In the genomic region with DNA sequence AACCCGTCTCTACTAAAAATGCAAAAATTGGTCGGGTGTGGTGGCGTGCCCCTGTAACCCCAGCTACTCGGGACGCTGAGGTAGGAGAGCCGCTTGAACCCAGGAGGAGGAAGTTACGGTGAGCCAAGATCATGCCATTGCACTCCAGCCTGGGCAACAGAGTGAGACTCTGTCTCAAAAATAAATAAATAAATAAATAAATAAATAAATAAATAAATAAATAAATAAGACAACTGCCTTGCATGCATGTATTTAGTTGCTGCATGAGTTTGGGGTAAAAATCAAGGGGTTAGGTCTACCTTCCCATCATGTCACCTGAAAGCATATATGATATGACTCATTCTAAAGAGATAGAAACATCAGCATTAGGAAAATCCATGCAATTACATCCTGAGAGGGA, we compare ENCODE assay signal across 1 cellular context.
A peak's percentile ranks its signal among the peaks of the same experiment; 100 is the strongest.
TF ChIP-seq lines count a peak whose summit lies in the region.

No MANE protein-coding gene starts in this region.

TF ChIP-seq in HEK293, 187 proteins besides CTCF, POLR2A, EP300 and RAD21 (continued from another document):
- TF ChIP-seq ZNF239 (tag by site-specific recombination; IDR thresholded peaks at IDR 0.05): no peak
- peak; percentile 56 for TF ChIP-seq ZNF555 (tag by site-specific recombination; conservative IDR thresholded peaks at IDR 0.05)
- TF ChIP-seq ZNF266 (tag by site-specific recombination; IDR thresholded peaks at IDR 0.05; ENCODE audit: low read depth): peak; percentile 63; the same call in 1 of the 2 replicates
- TF ChIP-seq, protein P1, sequence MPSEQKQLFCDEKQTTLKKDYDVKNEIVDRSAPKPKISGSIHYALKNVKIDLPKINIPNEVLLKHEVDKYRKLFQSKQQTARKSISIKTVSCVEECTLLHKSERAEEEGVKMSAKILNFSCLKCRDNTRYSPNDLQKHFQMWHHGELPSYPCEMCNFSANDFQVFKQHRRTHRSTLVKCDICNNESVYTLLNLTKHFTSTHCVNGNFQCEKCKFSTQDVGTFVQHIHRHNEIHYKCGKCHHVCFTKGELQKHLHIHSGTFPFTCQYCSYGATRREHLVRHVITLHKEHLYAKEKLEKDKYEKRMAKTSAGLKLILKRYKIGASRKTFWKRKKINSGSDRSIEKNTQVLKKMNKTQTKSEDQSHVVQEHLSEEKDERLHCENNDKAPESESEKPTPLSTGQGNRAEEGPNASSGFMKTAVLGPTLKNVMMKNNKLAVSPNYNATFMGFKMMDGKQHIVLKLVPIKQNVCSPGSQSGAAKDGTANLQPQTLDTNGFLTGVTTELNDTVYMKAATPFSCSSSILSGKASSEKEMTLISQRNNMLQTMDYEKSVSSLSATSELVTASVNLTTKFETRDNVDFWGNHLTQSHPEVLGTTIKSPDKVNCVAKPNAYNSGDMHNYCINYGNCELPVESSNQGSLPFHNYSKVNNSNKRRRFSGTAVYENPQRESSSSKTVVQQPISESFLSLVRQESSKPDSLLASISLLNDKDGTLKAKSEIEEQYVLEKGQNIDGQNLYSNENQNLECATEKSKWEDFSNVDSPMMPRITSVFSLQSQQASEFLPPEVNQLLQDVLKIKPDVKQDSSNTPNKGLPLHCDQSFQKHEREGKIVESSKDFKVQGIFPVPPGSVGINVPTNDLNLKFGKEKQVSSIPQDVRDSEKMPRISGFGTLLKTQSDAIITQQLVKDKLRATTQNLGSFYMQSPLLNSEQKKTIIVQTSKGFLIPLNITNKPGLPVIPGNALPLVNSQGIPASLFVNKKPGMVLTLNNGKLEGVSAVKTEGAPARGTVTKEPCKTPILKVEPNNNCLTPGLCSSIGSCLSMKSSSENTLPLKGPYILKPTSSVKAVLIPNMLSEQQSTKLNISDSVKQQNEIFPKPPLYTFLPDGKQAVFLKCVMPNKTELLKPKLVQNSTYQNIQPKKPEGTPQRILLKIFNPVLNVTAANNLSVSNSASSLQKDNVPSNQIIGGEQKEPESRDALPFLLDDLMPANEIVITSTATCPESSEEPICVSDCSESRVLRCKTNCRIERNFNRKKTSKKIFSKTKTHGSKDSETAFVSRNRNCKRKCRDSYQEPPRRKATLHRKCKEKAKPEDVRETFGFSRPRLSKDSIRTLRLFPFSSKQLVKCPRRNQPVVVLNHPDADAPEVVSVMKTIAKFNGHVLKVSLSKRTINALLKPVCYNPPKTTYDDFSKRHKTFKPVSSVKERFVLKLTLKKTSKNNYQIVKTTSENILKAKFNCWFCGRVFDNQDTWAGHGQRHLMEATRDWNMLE (tag by site-specific recombination; conservative IDR thresholded peaks at IDR 0.05; ENCODE audit: low read depth): peak; percentile 80
- no peak for TF ChIP-seq GLIS2 (tag by site-specific recombination; IDR thresholded peaks at IDR 0.05)
- TF ChIP-seq, protein P2, sequence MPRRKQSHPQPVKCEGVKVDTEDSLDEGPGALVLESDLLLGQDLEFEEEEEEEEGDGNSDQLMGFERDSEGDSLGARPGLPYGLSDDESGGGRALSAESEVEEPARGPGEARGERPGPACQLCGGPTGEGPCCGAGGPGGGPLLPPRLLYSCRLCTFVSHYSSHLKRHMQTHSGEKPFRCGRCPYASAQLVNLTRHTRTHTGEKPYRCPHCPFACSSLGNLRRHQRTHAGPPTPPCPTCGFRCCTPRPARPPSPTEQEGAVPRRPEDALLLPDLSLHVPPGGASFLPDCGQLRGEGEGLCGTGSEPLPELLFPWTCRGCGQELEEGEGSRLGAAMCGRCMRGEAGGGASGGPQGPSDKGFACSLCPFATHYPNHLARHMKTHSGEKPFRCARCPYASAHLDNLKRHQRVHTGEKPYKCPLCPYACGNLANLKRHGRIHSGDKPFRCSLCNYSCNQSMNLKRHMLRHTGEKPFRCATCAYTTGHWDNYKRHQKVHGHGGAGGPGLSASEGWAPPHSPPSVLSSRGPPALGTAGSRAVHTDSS (tag by site-specific recombination; IDR thresholded peaks at IDR 0.05): no peak
- TF ChIP-seq KLF1 (tag by site-specific recombination; IDR thresholded peaks at IDR 0.05): no peak
- TF ChIP-seq ZNF416 (tag by site-specific recombination; IDR thresholded peaks at IDR 0.05): no peak
- TF ChIP-seq ZNF112 (tag by site-specific recombination; IDR thresholded peaks at IDR 0.05): no peak
- 0 out of 2 replicates have a peak, but pooled peaks have one; percentile 34 for TF ChIP-seq ZXDB (tag by site-specific recombination; IDR thresholded peaks at IDR 0.05)
- no peak for TF ChIP-seq ZFP41 (tag by site-specific recombination; IDR thresholded peaks at IDR 0.05; ENCODE audit: borderline replicate concordance)
- no peak for TF ChIP-seq ZSCAN23 (tag by site-specific recombination; IDR thresholded peaks at IDR 0.05)
- no peak for TF ChIP-seq ZNF660 (tag by site-specific recombination; IDR thresholded peaks at IDR 0.05)
- no peak for TF ChIP-seq ZBTB20 (tag by site-specific recombination; IDR thresholded peaks at IDR 0.05)
- TF ChIP-seq SP3 (tag by site-specific recombination; IDR thresholded peaks at IDR 0.05): no peak
- no peak for TF ChIP-seq OSR2 (tag by site-specific recombination; IDR thresholded peaks at IDR 0.05)
- 0 out of 2 replicates have a peak, but pooled peaks have one; percentile 22 for TF ChIP-seq ZNF354C (tag by site-specific recombination; IDR thresholded peaks at IDR 0.05; ENCODE audit: borderline replicate concordance, low read depth)
- TF ChIP-seq, protein P3, sequence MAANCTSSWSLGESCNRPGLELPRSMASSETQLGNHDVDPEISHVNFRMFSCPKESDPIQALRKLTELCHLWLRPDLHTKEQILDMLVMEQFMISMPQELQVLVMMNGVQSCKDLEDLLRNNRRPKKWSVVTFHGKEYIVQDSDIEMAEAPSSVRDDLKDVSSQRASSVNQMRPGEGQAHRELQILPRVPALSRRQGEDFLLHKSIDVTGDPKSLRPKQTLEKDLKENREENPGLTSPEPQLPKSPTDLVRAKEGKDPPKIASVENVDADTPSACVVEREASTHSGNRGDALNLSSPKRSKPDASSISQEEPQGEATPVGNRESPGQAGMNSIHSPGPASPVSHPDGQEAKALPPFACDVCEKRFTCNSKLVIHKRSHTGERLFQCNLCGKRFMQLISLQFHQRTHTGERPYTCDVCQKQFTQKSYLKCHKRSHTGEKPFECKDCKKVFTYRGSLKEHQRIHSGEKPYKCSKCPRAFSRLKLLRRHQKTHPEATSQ (tag by site-specific recombination; IDR thresholded peaks at IDR 0.05): no peak
- TF ChIP-seq ZNF138 (tag by site-specific recombination; IDR thresholded peaks at IDR 0.05; ENCODE audit: borderline replicate concordance): no peak
- TF ChIP-seq SP2 (tag by site-specific recombination; IDR thresholded peaks at IDR 0.05): no peak
- TF ChIP-seq ZNF248 (tag by site-specific recombination; IDR thresholded peaks at IDR 0.05): no peak
- peak; percentile 30; the same call in 1 of the 2 replicates for TF ChIP-seq ZNF433 (tag by site-specific recombination; IDR thresholded peaks at IDR 0.05; ENCODE audit: low read depth)
- TF ChIP-seq, protein P4, sequence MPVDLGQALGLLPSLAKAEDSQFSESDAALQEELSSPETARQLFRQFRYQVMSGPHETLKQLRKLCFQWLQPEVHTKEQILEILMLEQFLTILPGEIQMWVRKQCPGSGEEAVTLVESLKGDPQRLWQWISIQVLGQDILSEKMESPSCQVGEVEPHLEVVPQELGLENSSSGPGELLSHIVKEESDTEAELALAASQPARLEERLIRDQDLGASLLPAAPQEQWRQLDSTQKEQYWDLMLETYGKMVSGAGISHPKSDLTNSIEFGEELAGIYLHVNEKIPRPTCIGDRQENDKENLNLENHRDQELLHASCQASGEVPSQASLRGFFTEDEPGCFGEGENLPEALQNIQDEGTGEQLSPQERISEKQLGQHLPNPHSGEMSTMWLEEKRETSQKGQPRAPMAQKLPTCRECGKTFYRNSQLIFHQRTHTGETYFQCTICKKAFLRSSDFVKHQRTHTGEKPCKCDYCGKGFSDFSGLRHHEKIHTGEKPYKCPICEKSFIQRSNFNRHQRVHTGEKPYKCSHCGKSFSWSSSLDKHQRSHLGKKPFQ (tag by site-specific recombination; IDR thresholded peaks at IDR 0.05): no peak
- no peak for TF ChIP-seq MZF1 (tag by site-specific recombination; IDR thresholded peaks at IDR 0.05; ENCODE audit: borderline replicate concordance)
- TF ChIP-seq ZNF585B (tag by site-specific recombination; IDR thresholded peaks at IDR 0.05): no peak
- no peak for TF ChIP-seq YY2 (tag by site-specific recombination; IDR thresholded peaks at IDR 0.05)
- TF ChIP-seq ZBTB7A (tag by site-specific recombination; IDR thresholded peaks at IDR 0.05; ENCODE audit: low read depth): no peak
- TF ChIP-seq, protein P5, sequence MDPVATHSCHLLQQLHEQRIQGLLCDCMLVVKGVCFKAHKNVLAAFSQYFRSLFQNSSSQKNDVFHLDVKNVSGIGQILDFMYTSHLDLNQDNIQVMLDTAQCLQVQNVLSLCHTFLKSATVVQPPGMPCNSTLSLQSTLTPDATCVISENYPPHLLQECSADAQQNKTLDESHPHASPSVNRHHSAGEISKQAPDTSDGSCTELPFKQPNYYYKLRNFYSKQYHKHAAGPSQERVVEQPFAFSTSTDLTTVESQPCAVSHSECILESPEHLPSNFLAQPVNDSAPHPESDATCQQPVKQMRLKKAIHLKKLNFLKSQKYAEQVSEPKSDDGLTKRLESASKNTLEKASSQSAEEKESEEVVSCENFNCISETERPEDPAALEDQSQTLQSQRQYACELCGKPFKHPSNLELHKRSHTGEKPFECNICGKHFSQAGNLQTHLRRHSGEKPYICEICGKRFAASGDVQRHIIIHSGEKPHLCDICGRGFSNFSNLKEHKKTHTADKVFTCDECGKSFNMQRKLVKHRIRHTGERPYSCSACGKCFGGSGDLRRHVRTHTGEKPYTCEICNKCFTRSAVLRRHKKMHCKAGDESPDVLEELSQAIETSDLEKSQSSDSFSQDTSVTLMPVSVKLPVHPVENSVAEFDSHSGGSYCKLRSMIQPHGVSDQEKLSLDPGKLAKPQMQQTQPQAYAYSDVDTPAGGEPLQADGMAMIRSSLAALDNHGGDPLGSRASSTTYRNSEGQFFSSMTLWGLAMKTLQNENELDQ (tag by site-specific recombination; IDR thresholded peaks at IDR 0.05; ENCODE audit: low read depth): no peak
- TF ChIP-seq, protein P6, sequence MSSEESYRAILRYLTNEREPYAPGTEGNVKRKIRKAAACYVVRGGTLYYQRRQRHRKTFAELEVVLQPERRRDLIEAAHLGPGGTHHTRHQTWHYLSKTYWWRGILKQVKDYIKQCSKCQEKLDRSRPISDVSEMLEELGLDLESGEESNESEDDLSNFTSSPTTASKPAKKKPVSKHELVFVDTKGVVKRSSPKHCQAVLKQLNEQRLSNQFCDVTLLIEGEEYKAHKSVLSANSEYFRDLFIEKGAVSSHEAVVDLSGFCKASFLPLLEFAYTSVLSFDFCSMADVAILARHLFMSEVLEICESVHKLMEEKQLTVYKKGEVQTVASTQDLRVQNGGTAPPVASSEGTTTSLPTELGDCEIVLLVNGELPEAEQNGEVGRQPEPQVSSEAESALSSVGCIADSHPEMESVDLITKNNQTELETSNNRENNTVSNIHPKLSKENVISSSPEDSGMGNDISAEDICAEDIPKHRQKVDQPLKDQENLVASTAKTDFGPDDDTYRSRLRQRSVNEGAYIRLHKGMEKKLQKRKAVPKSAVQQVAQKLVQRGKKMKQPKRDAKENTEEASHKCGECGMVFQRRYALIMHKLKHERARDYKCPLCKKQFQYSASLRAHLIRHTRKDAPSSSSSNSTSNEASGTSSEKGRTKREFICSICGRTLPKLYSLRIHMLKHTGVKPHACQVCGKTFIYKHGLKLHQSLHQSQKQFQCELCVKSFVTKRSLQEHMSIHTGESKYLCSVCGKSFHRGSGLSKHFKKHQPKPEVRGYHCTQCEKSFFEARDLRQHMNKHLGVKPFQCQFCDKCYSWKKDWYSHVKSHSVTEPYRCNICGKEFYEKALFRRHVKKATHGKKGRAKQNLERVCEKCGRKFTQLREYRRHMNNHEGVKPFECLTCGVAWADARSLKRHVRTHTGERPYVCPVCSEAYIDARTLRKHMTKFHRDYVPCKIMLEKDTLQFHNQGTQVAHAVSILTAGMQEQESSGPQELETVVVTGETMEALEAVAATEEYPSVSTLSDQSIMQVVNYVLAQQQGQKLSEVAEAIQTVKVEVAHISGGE (tag by site-specific recombination; conservative IDR thresholded peaks at IDR 0.05; ENCODE audit: low read depth): peak; percentile 63
- 0 out of 2 replicates have a peak, but pooled peaks have one; percentile 35 for TF ChIP-seq ZNF404 (tag by site-specific recombination; IDR thresholded peaks at IDR 0.05)
- TF ChIP-seq ZNF324 (tag by site-specific recombination; IDR thresholded peaks at IDR 0.05): no peak
- TF ChIP-seq ZNF701 (tag by site-specific recombination; IDR thresholded peaks at IDR 0.05): no peak
